ENCODE assay signal across 8 cellular contexts in the genomic region with DNA sequence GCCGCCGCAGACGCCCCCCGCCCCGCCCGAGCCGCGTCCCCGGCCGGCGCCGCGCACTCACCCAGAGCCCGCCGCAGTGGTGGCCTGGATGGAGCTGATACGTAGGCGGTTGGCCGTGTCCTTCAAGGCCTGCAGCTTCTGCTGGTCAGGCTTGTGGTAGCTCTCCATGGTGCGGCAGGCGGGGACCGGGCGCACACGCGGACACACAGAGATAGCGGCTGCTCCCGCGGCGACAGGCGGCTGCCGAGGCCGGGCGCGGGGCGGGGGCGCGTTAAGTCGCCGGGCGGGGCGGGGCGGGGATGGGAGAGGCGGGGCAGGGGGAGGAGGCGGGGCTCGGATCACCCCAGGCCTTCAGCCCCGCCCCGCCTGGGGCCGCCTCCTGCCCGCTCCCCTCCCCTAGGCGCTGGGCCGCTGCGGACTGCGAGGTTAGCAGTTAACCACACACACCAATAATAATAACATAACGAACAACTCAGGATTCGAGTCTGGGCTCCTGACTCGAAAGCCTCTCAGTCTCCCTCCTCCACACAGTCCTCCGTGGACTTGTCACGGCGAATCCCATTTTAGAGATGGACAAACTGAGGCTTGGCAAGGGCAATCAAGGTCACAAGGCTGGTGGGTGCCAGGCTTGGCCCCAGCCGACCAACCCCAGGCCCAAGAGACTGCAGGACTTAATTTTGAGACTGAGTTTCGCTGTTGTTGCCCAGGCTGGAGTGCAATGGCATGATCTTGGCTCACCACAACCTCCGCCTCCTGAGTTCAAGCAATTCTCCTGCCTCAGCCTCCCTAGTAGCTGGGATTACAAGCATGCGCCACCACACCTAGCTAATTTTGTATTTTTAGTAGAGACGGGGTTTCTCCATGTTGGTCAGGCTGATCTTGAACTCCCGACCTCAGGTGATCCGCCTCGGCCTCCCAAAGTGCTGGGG. TPM values are rescaled to one million over a fixed set of nuclear protein-coding genes. Genes with fewer than 3 reads are reported as not detected.
DNase-seq lines count a peak whose midpoint lies in the region; FAIRE-seq and TF ChIP-seq lines count a peak whose summit lies in the region.

A gene with protein sequence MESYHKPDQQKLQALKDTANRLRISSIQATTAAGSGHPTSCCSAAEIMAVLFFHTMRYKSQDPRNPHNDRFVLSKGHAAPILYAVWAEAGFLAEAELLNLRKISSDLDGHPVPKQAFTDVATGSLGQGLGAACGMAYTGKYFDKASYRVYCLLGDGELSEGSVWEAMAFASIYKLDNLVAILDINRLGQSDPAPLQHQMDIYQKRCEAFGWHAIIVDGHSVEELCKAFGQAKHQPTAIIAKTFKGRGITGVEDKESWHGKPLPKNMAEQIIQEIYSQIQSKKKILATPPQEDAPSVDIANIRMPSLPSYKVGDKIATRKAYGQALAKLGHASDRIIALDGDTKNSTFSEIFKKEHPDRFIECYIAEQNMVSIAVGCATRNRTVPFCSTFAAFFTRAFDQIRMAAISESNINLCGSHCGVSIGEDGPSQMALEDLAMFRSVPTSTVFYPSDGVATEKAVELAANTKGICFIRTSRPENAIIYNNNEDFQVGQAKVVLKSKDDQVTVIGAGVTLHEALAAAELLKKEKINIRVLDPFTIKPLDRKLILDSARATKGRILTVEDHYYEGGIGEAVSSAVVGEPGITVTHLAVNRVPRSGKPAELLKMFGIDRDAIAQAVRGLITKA (minus strand): TSS at position 248 of the 929 bp plus-strand sequence. CDS start 80 bp downstream, at position 168.

- peaks cover 16% of the 10 kb centered on the region for H3K79me1 ChIP-seq in trophoblast cell (ENCODE audit: low read length)

- peak within 1 kb of the TSS; percentile 76 for H2AFZ ChIP-seq in trophoblast cell (ENCODE audit: insufficient read depth, low read length, poor library complexity)

- H3K27me3 ChIP-seq in cardiac muscle cell (no peaks in the 10 kb centered on the region), trophoblast cell (ENCODE audit: insufficient read depth, low read length) (no peaks in the 10 kb centered on the region), tibial nerve (no peaks in the 10 kb centered on the region)

- no peak within 1 kb of the TSS for H3K23ac ChIP-seq in trophoblast cell (ENCODE audit: low read length)

- H4K8ac ChIP-seq in trophoblast cell (ENCODE audit: low read depth, low read length): peak within 1 kb of the TSS; percentile 81

- H4K91ac ChIP-seq in trophoblast cell (ENCODE audit: low read depth, low read length): peak within 1 kb of the TSS; percentile 85

- H2AK5ac ChIP-seq in trophoblast cell (ENCODE audit: low read length): peak within 1 kb of the TSS; percentile 88

- peaks cover 15% of the 10 kb centered on the region; the same call in 1 of the 2 replicates for H3K36me3 ChIP-seq in ES-I3 (ENCODE audit: insufficient read depth, low read length)
- H3K36me3 ChIP-seq in cardiac muscle cell: no peaks in the 10 kb centered on the region
- peaks cover under 1 to 4% of the 10 kb centered on the region in 2 experiments for H3K36me3 ChIP-seq in trophoblast cell (ENCODE audit: control insufficient read depth in 1 of 2, insufficient read depth in 2 of 2, low read length in 2 of 2)
- no peaks in the 10 kb centered on the region for H3K36me3 ChIP-seq in tibial nerve

- peak within 1 kb of the TSS; percentile 86 for H3K4me2 ChIP-seq in trophoblast cell (ENCODE audit: low read length)

- DNase-seq in H54 (ENCODE audit: insufficient read length, low spot score) (peak; percentile 86), M059J (ENCODE audit: low read depth) (peak; percentile 75), SW480 (ENCODE audit: low spot score) (peak; percentile 86), cardiac muscle cell (ENCODE audit: low read depth in 1 of 2, low spot score in 1 of 2) (peak; percentile 91 to 94), trophoblast cell (peak; percentile 84), tibial nerve (ENCODE audit: low spot score in 2 of 2) (peak; percentile 76 to 77)
- DNase-seq in activated naive CD8-positive, alpha-beta T cell treated with anti-CD3 and anti-CD28 coated beads, Interleukin-2, amount 50 U/mL, for 16 hours (ENCODE audit: low read depth, low spot score): peak; percentile 59

- H4K12ac ChIP-seq in trophoblast cell (ENCODE audit: low read depth, low read length): peak within 1 kb of the TSS; percentile 64

- no peaks in the 10 kb centered on the region for H3K9me3 ChIP-seq in ES-I3 (ENCODE audit: control insufficient read depth, insufficient read depth, low read length)
- H3K9me3 ChIP-seq in cardiac muscle cell (ENCODE audit: low read depth): no peaks in the 10 kb centered on the region
- H3K9me3 ChIP-seq in trophoblast cell (ENCODE audit: insufficient read depth, low read depth, low read length): no peaks in the 10 kb centered on the region
- H3K9me3 ChIP-seq in tibial nerve: no peaks in the 10 kb centered on the region

- H3K4me3 ChIP-seq in cardiac muscle cell: peak within 1 kb of the TSS; percentile 73
- peak within 1 kb of the TSS; percentile 98 for H3K4me3 ChIP-seq in trophoblast cell (ENCODE audit: low read depth, low read length)
- peak within 1 kb of the TSS; percentile 74 to 94 (median 82) for H3K4me3 ChIP-seq in tibial nerve

- TF ChIP-seq POLR2A in H54 (IDR thresholded peaks at IDR 0.05; ENCODE audit: low read depth, low read length) (peak; percentile 99), tibial nerve (IDR thresholded peaks at IDR 0.05) (peak; percentile 13 to 70)

- peak within 1 kb of the TSS; percentile 90 for H2BK5ac ChIP-seq in trophoblast cell (ENCODE audit: low read depth, low read length, poor library complexity)

- peak within 1 kb of the TSS; percentile 75 for H2BK12ac ChIP-seq in trophoblast cell (ENCODE audit: low read length)

- peaks cover 30% of the 10 kb centered on the region for H3K4me1 ChIP-seq in ES-I3 (ENCODE audit: insufficient read depth, low read length)
- H3K4me1 ChIP-seq in cardiac muscle cell (ENCODE audit: low read depth): peaks cover 8% of the 10 kb centered on the region
- peaks cover 17 to 30% of the 10 kb centered on the region in 2 experiments for H3K4me1 ChIP-seq in trophoblast cell (ENCODE audit: control insufficient read depth in 1 of 2, insufficient read depth in 2 of 2, low read length in 2 of 2)
- peaks cover 0 to 71% (median 42%) of the 10 kb centered on the region in 4 donors for H3K4me1 ChIP-seq in tibial nerve

- H3K9ac ChIP-seq in ES-I3 (ENCODE audit: low read depth, low read length) (peak within 1 kb of the TSS; percentile 91), trophoblast cell (ENCODE audit: low read length) (peak within 1 kb of the TSS; percentile 85)

- H2BK120ac ChIP-seq in trophoblast cell (ENCODE audit: insufficient read depth, low read length, poor library complexity): peak within 1 kb of the TSS; percentile 87

- FAIRE-seq in H54 (lab: Jason Lieb, UNC): no peak

- H3K27ac ChIP-seq in cardiac muscle cell (peak within 1 kb of the TSS; percentile 41), trophoblast cell (ENCODE audit: low read depth, low read length) (peak within 1 kb of the TSS; percentile 92), tibial nerve (peak within 1 kb of the TSS; percentile 77 to 92 (median 82))

- H3K14ac ChIP-seq in trophoblast cell (ENCODE audit: low read length): peak within 1 kb of the TSS; percentile 93

- TF ChIP-seq EP300 in tibial nerve (IDR thresholded peaks at IDR 0.05): peak in 1 of 2 donors; percentile 87

- H3K79me2 ChIP-seq in trophoblast cell (ENCODE audit: control insufficient read depth, insufficient read depth, low read length, poor library complexity): peaks cover 36% of the 10 kb centered on the region

- WGBS in trophoblast cell (ENCODE audit: extremely low coverage, insufficient coverage, insufficient read length): no CpG with 5 or more reads among the region's 66 CpGs
- 30 to 46% methylated on average over 18 to 26 of the region's 66 CpGs for WGBS in tibial nerve, 2 donors

- H3K18ac ChIP-seq in trophoblast cell (ENCODE audit: low read length): peak within 1 kb of the TSS; percentile 91

- no peak for TF ChIP-seq CTCF in cardiac muscle cell (IDR thresholded peaks at IDR 0.05; ENCODE audit: low read depth, low read length)
- no peak for TF ChIP-seq CTCF in tibial nerve (IDR thresholded peaks at IDR 0.05)

- peak within 1 kb of the TSS; percentile 90 for H3K4ac ChIP-seq in trophoblast cell (ENCODE audit: low read depth, low read length)

RNA-seq across cellular contexts. Expression of the gene that starts here (rescaled TPM):
- 206 and 321 TPM in 2 replicates for total RNA-seq in M059J (2014; rRNA removed; shearing (Covaris generic))
- total RNA-seq in cardiac muscle cell (112 and 119 TPM in 2 replicates), tibial nerve (100 to 1,000 TPM; 156 to 224 (median 208) TPM)
- polyA plus RNA-seq in cardiac muscle cell: 70.9 and 73.6 TPM in 2 replicates
- polyA plus RNA-seq in trophoblast cell (2013): 527 and 539 TPM in 2 replicates

Comparison
In these comparisons a context has a peak if more than half of its experiments do, and no peak if none do; other contexts are left out.
1. Peak in every context shown above with its lines: DNase-seq, H3K4me3 ChIP-seq and H3K27ac ChIP-seq.
2. H3K27ac ChIP-seq: peak in every context shown above with its lines; median percentile 92 in trophoblast cell; 82 in tibial nerve; 41 in cardiac muscle cell.